15 cellular contexts compared by ENCODE assay signal in genomic region chr1:234849824-234850223, GRCh38.
DNase-seq lines count a peak whose midpoint lies in the region; ATAC-seq and TF ChIP-seq lines count a peak whose summit lies in the region.
"Had no signal": no experiment of that assay in that cellular context is flagged by ENCODE, and none has a peak within 500 bp of the region (broad histone marks: within the 10 kb centered on the region; RNA-seq: fewer than 3 reads in every experiment).

No MANE protein-coding gene starts in this region.

- peak; percentile 61 for DNase-seq in CD14-positive monocyte (ENCODE audit: low spot score)
- peak; percentile 77 for DNase-seq in M059J (ENCODE audit: low read depth)
- no peak for DNase-seq in activated CD8-positive, alpha-beta T cell treated with anti-CD3 and anti-CD28 coated beads, Interleukin-2, amount 10 ng/mL, durations not matched to agents 7 days and 5 days
- peak in 1 of 3 donors; percentile 54 for DNase-seq in mucosa of descending colon
- DNase-seq: activated CD4-positive, alpha-beta T cell treated with anti-CD3 and anti-CD28 coated beads for 4 hours; activated T-cell treated with anti-CD3 and anti-CD28 coated beads for 4 hours; cerebellar nuclear complex; NCI-H187 treated with DMSO at 0.1 percent for 48 hours; NCI-H526 treated with DMSO at 0.1 percent for 48 hours; stimulated activated naive B cell treated with anti-CD40 and anti-IgM and Interleukin-4, amounts not matched to agents 10 μg/mL and 1 μg/mL and 100 μg/mL, for 72 hours had no signal

- H3K9me3 ChIP-seq in mucosa of descending colon: no peaks in the 10 kb centered on the region

- peaks cover 0 to 2% (median 1%) of the 10 kb centered on the region in 3 donors for H3K27me3 Mint-ChIP-seq in CD14-positive monocyte (ENCODE audit: low read depth in 3 of 3)
- H3K27me3 Mint-ChIP-seq in activated CD8-positive, alpha-beta T cell treated with anti-CD3 and anti-CD28 coated beads, Interleukin-2, amount 10 ng/mL, durations not matched to agents 7 days and 5 days (ENCODE audit: low read depth): no peaks in the 10 kb centered on the region

- CTCF ChIA-PET in activated CD8-positive, alpha-beta T cell treated with anti-CD3 and anti-CD28 coated beads, Interleukin-2, amount 10 ng/mL, durations not matched to agents 7 days and 5 days (lab: Charles Lee): interaction anchor here (1.0 to 1.4 kb wide), 2 partner anchors 13 to 363 kb away, joined by 3 to 4 read pairs; no protein-coding TSS in a partner anchor

- peak overlapping the region; percentile 96 to 100 (median 98) for H3K27ac Mint-ChIP-seq in CD14-positive monocyte
- H3K27ac Mint-ChIP-seq in activated CD8-positive, alpha-beta T cell treated with anti-CD3 and anti-CD28 coated beads, Interleukin-2, amount 10 ng/mL, durations not matched to agents 7 days and 5 days: peak overlapping the region; percentile 8
- H3K27ac Mint-ChIP-seq: stimulated activated naive B cell treated with anti-CD40 and anti-IgM and Interleukin-4, amounts not matched to agents 10 μg/mL and 1 μg/mL and 100 μg/mL, for 72 hours had no signal

- intact Hi-C loops in CD14-positive monocyte (cut with micrococcal nuclease) (loop anchor here in 1 of 2 donors (5.0 to 10.0 kb wide), 3 partner anchors 112 to 355 kb away; partner anchors contain the start of gene IRF2BP2), mucosa of descending colon (cut with DNase I, micrococcal nuclease) (no loop called here)

- peaks cover 15% of the 10 kb centered on the region for H3K4me1 ChIP-seq in mucosa of descending colon (ENCODE audit: low read depth)

- peak overlapping the region in 1 of 2 donors; percentile 72 for H3K4me3 Mint-ChIP-seq in CD14-positive monocyte
- no peak overlapping the region for H3K4me3 Mint-ChIP-seq in activated CD8-positive, alpha-beta T cell treated with anti-CD3 and anti-CD28 coated beads, Interleukin-2, amount 10 ng/mL, durations not matched to agents 7 days and 5 days
- H3K4me3 Mint-ChIP-seq: stimulated activated naive B cell treated with anti-CD40 and anti-IgM and Interleukin-4, amounts not matched to agents 10 μg/mL and 1 μg/mL and 100 μg/mL, for 72 hours had no signal

- POLR2A ChIA-PET in activated CD8-positive, alpha-beta T cell treated with anti-CD3 and anti-CD28 coated beads, Interleukin-2, amount 10 ng/mL, durations not matched to agents 7 days and 5 days (lab: Charles Lee): interaction anchor here (1.5 kb wide), 1 partner anchor 77 kb away, joined by 5 read pairs; no protein-coding TSS in a partner anchor

- TF ChIP-seq CTCF in CD14-positive monocyte (IDR thresholded peaks at IDR 0.05) (no peak), mucosa of descending colon (IDR thresholded peaks at IDR 0.05) (no peak)

- no peak overlapping the region for H3K4me3 ChIP-seq in mucosa of descending colon

- no peaks in the 10 kb centered on the region for H3K36me3 Mint-ChIP-seq in CD14-positive monocyte
- peaks cover 2% of the 10 kb centered on the region for H3K36me3 Mint-ChIP-seq in activated CD8-positive, alpha-beta T cell treated with anti-CD3 and anti-CD28 coated beads, Interleukin-2, amount 10 ng/mL, durations not matched to agents 7 days and 5 days (ENCODE audit: low read depth)

- no peaks in the 10 kb centered on the region for H3K9me3 Mint-ChIP-seq in CD14-positive monocyte
- no peaks in the 10 kb centered on the region for H3K9me3 Mint-ChIP-seq in activated CD8-positive, alpha-beta T cell treated with anti-CD3 and anti-CD28 coated beads, Interleukin-2, amount 10 ng/mL, durations not matched to agents 7 days and 5 days (ENCODE audit: insufficient read depth)
- H3K9me3 Mint-ChIP-seq: T-helper 2 cell treated with Interferon-gamma antibody and Interleukin-4, amounts not matched to agents 5 μg/mL and 100 μg/mL, for 36 hours had no signal

- peaks cover 95% of the 10 kb centered on the region for H3K4me1 Mint-ChIP-seq in CD14-positive monocyte
- H3K4me1 Mint-ChIP-seq in activated CD8-positive, alpha-beta T cell treated with anti-CD3 and anti-CD28 coated beads, Interleukin-2, amount 10 ng/mL, durations not matched to agents 7 days and 5 days (ENCODE audit: low read depth): peaks cover 78% of the 10 kb centered on the region

- ATAC-seq in activated CD8-positive, alpha-beta T cell treated with anti-CD3 and anti-CD28 coated beads, Interleukin-2, amount 10 ng/mL, durations not matched to agents 7 days and 5 days: no peak
- ATAC-seq in mucosa of descending colon (peak; percentile 83), HG03457 (IDR thresholded peaks at IDR 0.05; ENCODE audit: unreplicated experiment) (no peak), HG03135 (IDR thresholded peaks at IDR 0.05; ENCODE audit: unreplicated experiment) (no peak), HG02571 (IDR thresholded peaks at IDR 0.05; ENCODE audit: unreplicated experiment) (no peak), GM21423 (IDR thresholded peaks at IDR 0.05; ENCODE audit: unreplicated experiment) (no peak)
- ATAC-seq: stimulated activated naive B cell treated with anti-CD40 and anti-IgM and Interleukin-4, amounts not matched to agents 10 μg/mL and 1 μg/mL and 100 μg/mL, for 72 hours had no signal

- H3K36me3 ChIP-seq in mucosa of descending colon (ENCODE audit: low read depth): no peaks in the 10 kb centered on the region
